Comparison of ENCODE assay signal across 21 cellular contexts in genomic region chr6:43933111-43933885, GRCh38.
A peak's percentile ranks its signal among the peaks of the same experiment; 100 is the strongest.
DNase-seq lines count a peak whose midpoint lies in the region; ATAC-seq and TF ChIP-seq lines count a peak whose summit lies in the region.
"Had no signal": no experiment of that assay in that cellular context is flagged by ENCODE, and none has a peak within 500 bp of the region (broad histone marks: within the 10 kb centered on the region; RNA-seq: fewer than 3 reads in every experiment).

No MANE protein-coding gene starts in this region.

- H3K4me1 ChIP-seq in NT2/D1 (ENCODE audit: insufficient read depth, insufficient read length) = peaks cover 7% of the 10 kb centered on the region
- peaks cover 7% of the 10 kb centered on the region for H3K4me1 ChIP-seq in fibroblast of lung (ENCODE audit: control insufficient read depth, extremely low read depth, insufficient read depth, low read length)

- H3K9me3 Mint-ChIP-seq in neural crest cell = no peaks in the 10 kb centered on the region
- H3K9me3 Mint-ChIP-seq: activated T-helper 17 cell treated with anti-CD3 and anti-CD28 coated beads, Interleukin-2, amount 50 U/mL, for 72 hours had no signal

- H3K79me2 ChIP-seq in fibroblast of lung (ENCODE audit: control insufficient read depth, insufficient read depth, low read length) = no peaks in the 10 kb centered on the region

- no peaks in the 10 kb centered on the region for H3K27me3 Mint-ChIP-seq in neural crest cell (ENCODE audit: low read depth)

- H3K4me3 Mint-ChIP-seq in neural crest cell = no peak overlapping the region
- H3K4me3 Mint-ChIP-seq: activated T-helper 17 cell treated with anti-CD3 and anti-CD28 coated beads, Interleukin-2, amount 50 U/mL, for 72 hours had no signal

- H3K27me3 ChIP-seq in AG04450 (ENCODE audit: control insufficient read depth, insufficient read depth, low read length) (peaks cover 12% of the 10 kb centered on the region), NT2/D1 (ENCODE audit: insufficient read depth, insufficient read length) (no peaks in the 10 kb centered on the region), fibroblast of lung (ENCODE audit: control insufficient read depth, insufficient read depth, low read length) (peaks cover 3% of the 10 kb centered on the region)
- H3K27me3 ChIP-seq: right lobe of liver had no signal

- peak overlapping the region; percentile 61 for H2AFZ ChIP-seq in fibroblast of lung (ENCODE audit: low read length)

- H3K4me1 Mint-ChIP-seq in neural crest cell = peaks cover 14% of the 10 kb centered on the region
- H3K4me1 Mint-ChIP-seq: activated T-helper 17 cell treated with anti-CD3 and anti-CD28 coated beads, Interleukin-2, amount 50 U/mL, for 72 hours had no signal

- H3K36me3 ChIP-seq in NT2/D1 (ENCODE audit: insufficient read depth, insufficient read length, low read length) (no peaks in the 10 kb centered on the region), fibroblast of lung (ENCODE audit: control insufficient read depth, insufficient read depth, low read length) (no peaks in the 10 kb centered on the region)
- H3K36me3 ChIP-seq: right lobe of liver had no signal

- DNase-seq in AG04450 (ENCODE audit: low read depth, low spot score) (peak; percentile 41), NT2/D1 (ENCODE audit: low read depth, low spot score) (no peak), fibroblast of lung (ENCODE audit: low read depth in 2 of 2) (peak; percentile 55 to 80), neural crest cell (ENCODE audit: low read depth, low spot score) (no peak), SIG-M5 treated with dmso at 0.1 percent for 504 hours (lab: John Stamatoyannopoulos, UW; ENCODE audit: unreplicated experiment) (no peak), NCI-H510A (lab: John Stamatoyannopoulos, UW) (no peak), DMS53 treated with DMSO at 0.1 percent for 48 hours (lab: John Stamatoyannopoulos, UW; ENCODE audit: unreplicated experiment) (no peak)
- no peak for DNase-seq in stimulated activated naive CD8-positive, alpha-beta T cell treated with anti-CD3 and anti-CD28 coated beads, Interleukin-15, Interleukin-2, amounts not matched to agents 100 U/mL and 50 U/mL, for 24 hours
- DNase-seq: activated CD8-positive, alpha-beta memory T cell treated with anti-CD3 and anti-CD28 coated beads for 24 hours; EL; glutamatergic neuron; mammary epithelial cell; MM.1S; NCI-H1694 treated with DMSO at 0.1 percent for 48 hours; occipital lobe; stimulated activated CD4-positive, alpha-beta T cell treated with anti-CD3 and anti-CD28 coated beads, Interleukin-2, amount 100 ng/mL, for 48 hours; substantia nigra; T-helper 9 cell had no signal

- CTCF ChIA-PET in AG04450 (lab: Charles Lee) = interaction anchor here (1.0 to 2.0 kb wide), 4 partner anchors 10 to 159 kb away, joined by 3 to 7 read pairs (median 4); no protein-coding TSS in a partner anchor

- POLR2A ChIA-PET in AG04450 (lab: Yijun Ruan, JAX) = interaction anchor here (1.0 kb wide), 1 partner anchor 58 kb away, joined by 4 read pairs; no protein-coding TSS in a partner anchor

- no peaks in the 10 kb centered on the region for H3K36me3 Mint-ChIP-seq in neural crest cell (ENCODE audit: low read depth)

- H3K4me2 ChIP-seq in fibroblast of lung (ENCODE audit: extremely low read depth, insufficient read depth, low read length) = peak overlapping the region; percentile 32

- no peaks in the 10 kb centered on the region for H4K20me1 ChIP-seq in fibroblast of lung (ENCODE audit: control insufficient read depth, extremely low read depth, insufficient read depth, low read length)

- H3K27ac ChIP-seq in AG04450 (ENCODE audit: low read depth, low read length) (peak overlapping the region; percentile 73), fibroblast of lung (ENCODE audit: insufficient read depth, low read length) (no peak overlapping the region)
- H3K27ac ChIP-seq: right lobe of liver had no signal

- no peak for TF ChIP-seq CTCF in AG04450 (IDR thresholded peaks at IDR 0.05; ENCODE audit: low read depth, low read length)
- no peak for TF ChIP-seq CTCF in fibroblast of lung (conservative IDR thresholded peaks at IDR 0.05 in 1 of 2, IDR thresholded peaks at IDR 0.05 in 1 of 2; ENCODE audit: low read depth in 1 of 2, low read length in 2 of 2)
- TF ChIP-seq CTCF in neural crest cell (conservative IDR thresholded peaks at IDR 0.05) = no peak

- H3K4me3 ChIP-seq in AG04450 (ENCODE audit: low read depth, low read length) (no peak overlapping the region), NT2/D1 (ENCODE audit: insufficient read length, low read depth) (no peak overlapping the region), fibroblast of lung (replicated peaks in 1 of 4; ENCODE audit: control extremely low read depth in 1 of 4, insufficient read depth in 1 of 4, low read depth in 3 of 4, low read length in 4 of 4) (no peak overlapping the region)
- H3K4me3 ChIP-seq: right lobe of liver had no signal

- H3K9ac ChIP-seq in NT2/D1 (ENCODE audit: insufficient read length, low read depth) (peak overlapping the region; percentile 4), fibroblast of lung (ENCODE audit: insufficient read depth, low read length) (no peak overlapping the region)

- H3K9me3 ChIP-seq in AG04450 (ENCODE audit: control insufficient read depth, insufficient read depth, low read length) (no peaks in the 10 kb centered on the region; the same call in 1 of the 2 replicates), NT2/D1 (ENCODE audit: insufficient read depth, low read length) (no peaks in the 10 kb centered on the region; the same call in 1 of the 2 replicates), fibroblast of lung (ENCODE audit: control insufficient read depth, insufficient read depth, low read depth, low read length) (no peaks in the 10 kb centered on the region)
- H3K9me3 ChIP-seq: right lobe of liver had no signal

- no peak for ATAC-seq in stimulated activated naive CD8-positive, alpha-beta T cell treated with anti-CD3 and anti-CD28 coated beads, Interleukin-15, Interleukin-2, amounts not matched to agents 100 U/mL and 50 U/mL, for 24 hours
- ATAC-seq: activated CD4-positive, CD25-positive, alpha-beta regulatory T cell treated with anti-CD3 and anti-CD28 coated beads, Interleukin-2, amount 50 U/mL, for 24 hours; activated T-helper 17 cell treated with anti-CD3 and anti-CD28 coated beads, Interleukin-2, amount 50 U/mL, for 72 hours; right lobe of liver had no signal

- H3K27ac Mint-ChIP-seq in neural crest cell (ENCODE audit: unreplicated experiment) = peak overlapping the region; percentile 84
- H3K27ac Mint-ChIP-seq: activated T-helper 17 cell treated with anti-CD3 and anti-CD28 coated beads, Interleukin-2, amount 50 U/mL, for 72 hours had no signal

Comparison
In these comparisons a context has a peak if more than half of its experiments do, and no peak if none do; other contexts are left out.
1. DNase-seq: peak in AG04450 (single experiment) and fibroblast of lung (2 of 2); none in NT2/D1 (single experiment), neural crest cell (single experiment), SIG-M5 treated with dmso at 0.1 percent for 504 hours (single experiment), stimulated activated naive CD8-positive, alpha-beta T cell treated with anti-CD3 and anti-CD28 coated beads, Interleukin-15, Interleukin-2, amounts not matched to agents 100 U/mL and 50 U/mL, for 24 hours (single experiment), NCI-H510A (single experiment) and DMS53 treated with DMSO at 0.1 percent for 48 hours (single experiment).